In the genomic region with DNA sequence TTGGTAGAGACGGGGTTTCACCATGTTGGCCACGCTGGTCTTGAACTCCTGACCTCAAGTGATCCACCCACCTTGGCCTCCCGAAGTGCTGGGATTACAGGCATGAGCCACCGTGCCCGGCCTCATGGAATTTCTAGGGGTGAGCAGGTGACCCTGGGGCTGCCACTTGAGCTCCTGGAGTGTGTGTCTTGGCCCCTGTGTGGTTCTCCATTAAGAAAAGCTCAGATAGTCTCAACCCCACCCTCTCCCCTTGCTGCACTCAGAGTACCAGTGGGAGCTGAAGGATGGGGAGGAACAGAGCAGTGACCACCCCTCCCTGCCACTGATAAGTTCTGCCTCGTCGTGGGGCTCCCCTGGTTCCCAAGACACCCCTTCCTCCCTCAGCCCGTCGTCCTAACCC, we compare ENCODE assay signal across 15 cellular contexts. TPM values are rescaled to one million over a fixed set of nuclear protein-coding genes. Genes with fewer than 3 reads are reported as not detected.
DNase-seq lines count a peak whose midpoint lies in the region; ATAC-seq and TF ChIP-seq lines count a peak whose summit lies in the region.
"Had no signal": no experiment of that assay in that cellular context is flagged by ENCODE, and none has a peak within 500 bp of the region (broad histone marks: within the 10 kb centered on the region; RNA-seq: fewer than 3 reads in every experiment).

No MANE protein-coding gene starts in this region.

- no peak overlapping the region for H3K23ac ChIP-seq in neuronal stem cell (ENCODE audit: low read depth, low read length, poor library complexity)

- H2AFZ ChIP-seq in neuronal stem cell (ENCODE audit: low read length): no peak overlapping the region

- no peak overlapping the region for H2BK15ac ChIP-seq in neuronal stem cell (ENCODE audit: low read length)

- H3K9me3 ChIP-seq in endodermal cell (ENCODE audit: control insufficient read depth, low read length) (no peaks in the 10 kb centered on the region), neuronal stem cell (replicated peaks in 1 of 2; ENCODE audit: control insufficient read depth in 2 of 2, insufficient read depth in 1 of 2, low read depth in 1 of 2, low read length in 2 of 2) (no peaks in the 10 kb centered on the region)

- peaks cover 76% of the 10 kb centered on the region for H3K36me3 ChIP-seq in endodermal cell (ENCODE audit: control insufficient read depth, insufficient read depth, low read length)
- H3K36me3 ChIP-seq in neuronal stem cell (replicated peaks in 1 of 2; ENCODE audit: control insufficient read depth in 2 of 2, insufficient read depth in 2 of 2, low read length in 2 of 2): peaks cover 15 to 36% of the 10 kb centered on the region in 2 donors

- intact Hi-C loops in Right ventricle myocardium inferior (cut with DNase I): no loop called here
- intact Hi-C loops in cardiac septum (cut with DNase I): no loop called here

- H3K27ac Mint-ChIP-seq in endodermal cell: peak overlapping the region; percentile 68

- H3K4me2 ChIP-seq in neuronal stem cell (ENCODE audit: insufficient read depth, low read length, poor library complexity, severe bottlenecking): no peak overlapping the region

- H4K91ac ChIP-seq in neuronal stem cell (ENCODE audit: low read depth, low read length, poor library complexity): no peak overlapping the region

- H2BK120ac ChIP-seq in neuronal stem cell (ENCODE audit: low read depth, low read length): no peak overlapping the region

- H3K27ac ChIP-seq in endodermal cell (ENCODE audit: low read depth, low read length): no peak overlapping the region
- H3K27ac ChIP-seq in neuronal stem cell (replicated peaks; ENCODE audit: low read length): no peak overlapping the region
- H3K27ac ChIP-seq in caudate nucleus (ENCODE audit: low read depth, low read length): no peak overlapping the region

- H3K9ac ChIP-seq in endodermal cell (ENCODE audit: extremely low read depth, low read length, poor library complexity, severe bottlenecking): no peak overlapping the region
- no peak overlapping the region for H3K9ac ChIP-seq in neuronal stem cell (ENCODE audit: low read depth, low read length, poor library complexity)

- ATAC-seq in Right ventricle myocardium inferior: no peak
- ATAC-seq in HG02870 (IDR thresholded peaks at IDR 0.05; ENCODE audit: unreplicated experiment): no peak
- ATAC-seq: HCT116 had no signal

- H3K18ac ChIP-seq in neuronal stem cell (ENCODE audit: low read length): peak overlapping the region; percentile 61

- no peak overlapping the region for H3K14ac ChIP-seq in neuronal stem cell (ENCODE audit: low read length)

- H3K4me3 ChIP-seq in endodermal cell (ENCODE audit: low read length): no peak overlapping the region
- no peak overlapping the region for H3K4me3 ChIP-seq in neuronal stem cell (ENCODE audit: low read length in 2 of 2)

- 95 to 98% methylated on average over 5 to 9 of the region's 9 CpGs for WGBS in endodermal cell (ENCODE audit: insufficient coverage in 1 of 2, insufficient read length in 1 of 2), 2 experiments
- WGBS in neuronal stem cell (ENCODE audit: extremely low coverage in 2 of 2, insufficient read length in 2 of 2, insufficient replicate concordance in 1 of 2), 2 donors: no CpG with 5 or more reads among the region's 9 CpGs

- H3K4me3 Mint-ChIP-seq in endodermal cell: no peak overlapping the region
- H3K4me3 Mint-ChIP-seq: CD4-positive, alpha-beta memory T cell had no signal

- H3K4me1 Mint-ChIP-seq in endodermal cell: no peaks in the 10 kb centered on the region
- H3K4me1 Mint-ChIP-seq: CD4-positive, alpha-beta memory T cell had no signal

- H2BK5ac ChIP-seq in neuronal stem cell (ENCODE audit: low read length): no peak overlapping the region

- H3K9me3 Mint-ChIP-seq in endodermal cell: peaks cover 3% of the 10 kb centered on the region

- H3K36me3 Mint-ChIP-seq in endodermal cell (ENCODE audit: low read depth): peaks cover 71% of the 10 kb centered on the region

- no peaks in the 10 kb centered on the region for H3K27me3 Mint-ChIP-seq in endodermal cell (ENCODE audit: insufficient read depth)
- H3K27me3 Mint-ChIP-seq: CD4-positive, alpha-beta memory T cell had no signal

- TF ChIP-seq CTCF in endodermal cell (conservative IDR thresholded peaks at IDR 0.05): no peak

- H3K79me1 ChIP-seq in neuronal stem cell (ENCODE audit: low read depth, low read length): peaks cover 4% of the 10 kb centered on the region

- H3K4me1 ChIP-seq in endodermal cell (ENCODE audit: control insufficient read depth, insufficient read depth, low read length): no peaks in the 10 kb centered on the region
- H3K4me1 ChIP-seq in neuronal stem cell (ENCODE audit: control insufficient read depth in 2 of 2, insufficient read depth in 1 of 2, low read depth in 1 of 2, low read length in 2 of 2): no peaks in the 10 kb centered on the region

- no peak overlapping the region for H2BK12ac ChIP-seq in neuronal stem cell (ENCODE audit: low read length)

- no peak overlapping the region for H4K8ac ChIP-seq in neuronal stem cell (ENCODE audit: low read depth, low read length)

- DNase-seq in Right ventricle myocardium inferior (ENCODE audit: missing footprints) (peak; percentile 47), cardiac septum (ENCODE audit: low spot score) (no peak), endodermal cell (no peak), neuronal stem cell (ENCODE audit: low spot score) (no peak), cortex of kidney (lab: John Stamatoyannopoulos, UW) (no peak), caudate nucleus (lab: John Stamatoyannopoulos, UW) (no peak)
- DNase-seq: 8988T; C1 segment of cervical spinal cord; CD4-positive, alpha-beta memory T cell; DMS153; DMS79 treated with DMSO at 0.1 percent for 48 hours; EL; IMR-90 had no signal

- no peaks in the 10 kb centered on the region for H3K27me3 ChIP-seq in endodermal cell (ENCODE audit: control insufficient read depth, insufficient read depth, low read length, poor library complexity, severe bottlenecking)
- no peaks in the 10 kb centered on the region for H3K27me3 ChIP-seq in neuronal stem cell (ENCODE audit: control insufficient read depth in 3 of 3, insufficient read depth in 3 of 3, low read depth in 1 of 3, low read length in 3 of 3)

- no peak overlapping the region for H2AK5ac ChIP-seq in neuronal stem cell (ENCODE audit: low read depth, low read length)

- H3K4ac ChIP-seq in neuronal stem cell (ENCODE audit: low read length): no peak overlapping the region

RNA-seq across cellular contexts. Expression of a gene that starts 45.3 kb away (rescaled TPM):
- total RNA-seq in Right ventricle myocardium inferior: 49.2 TPM
- total RNA-seq in cardiac septum: 46.6 TPM
- 10 to 100 TPM; 48.8 to 53.5 TPM for total RNA-seq in endodermal cell
- 34.4 TPM for polyA plus RNA-seq in endodermal cell (2013, experiment 1 of 2)
- 33.9 TPM for polyA plus RNA-seq in endodermal cell (2013, experiment 2 of 2)
- 23.2 TPM for polyA plus RNA-seq in neuronal stem cell (2013, experiment 1 of 2)
- polyA plus RNA-seq in neuronal stem cell (2013, experiment 2 of 2): 22.7 TPM
